ENCODE assay signal across 17 cellular contexts in genomic region chr1:78339490-78339889, GRCh38.
DNase-seq lines count a peak whose midpoint lies in the region; TF ChIP-seq lines count a peak whose summit lies in the region.
"Had no signal": no experiment of that assay in that cellular context is flagged by ENCODE, and none has a peak within 500 bp of the region (broad histone marks: within the 10 kb centered on the region; RNA-seq: fewer than 3 reads in every experiment).

No MANE protein-coding gene starts in this region.

- no peaks in the 10 kb centered on the region for H3K9me3 ChIP-seq in SK-N-SH
- no peaks in the 10 kb centered on the region for H3K9me3 ChIP-seq in fibroblast of lung (ENCODE audit: control insufficient read depth, insufficient read depth, low read depth, low read length)
- H3K9me3 ChIP-seq in SJCRH30 (replicated peaks), result no peaks in the 10 kb centered on the region
- H3K9me3 ChIP-seq in neuronal stem cell (replicated peaks in 1 of 2; ENCODE audit: control insufficient read depth in 2 of 2, insufficient read depth in 1 of 2, low read depth in 1 of 2, low read length in 2 of 2), result no peaks in the 10 kb centered on the region
- H3K9me3 ChIP-seq: A549 had no signal

- peak overlapping the region; percentile 45; the same call in 1 of the 2 replicates for H2AFZ ChIP-seq in SK-N-SH (ENCODE audit: low read depth)
- no peak overlapping the region for H2AFZ ChIP-seq in fibroblast of lung (ENCODE audit: low read length)
- no peak overlapping the region for H2AFZ ChIP-seq in neuronal stem cell (ENCODE audit: low read length)

- no peaks in the 10 kb centered on the region for H3K79me1 ChIP-seq in neuronal stem cell (ENCODE audit: low read depth, low read length)

- H3K36me3 Mint-ChIP-seq in activated naive CD4-positive, alpha-beta T cell treated with anti-CD3 and anti-CD28 coated beads, Interleukin-2, amount 50 U/mL, for 24 hours, result no peaks in the 10 kb centered on the region
- H3K36me3 Mint-ChIP-seq: type B pancreatic cell had no signal

- H3K4me1 ChIP-seq in SK-N-SH (ENCODE audit: control insufficient read depth in 1 of 2, insufficient read depth in 2 of 2, low read depth in 1 of 2, low read length in 1 of 2) (peaks cover 0 to 10% of the 10 kb centered on the region in 2 experiments; a peak in 2 of 4 replicates), fibroblast of lung (ENCODE audit: control insufficient read depth, extremely low read depth, insufficient read depth, low read length) (peaks cover 15% of the 10 kb centered on the region), SJCRH30 (no peaks in the 10 kb centered on the region), neuronal stem cell (ENCODE audit: control insufficient read depth in 2 of 2, insufficient read depth in 1 of 2, low read depth in 1 of 2, low read length in 2 of 2) (no peaks in the 10 kb centered on the region)
- H3K4me1 ChIP-seq: A549 had no signal

- POLR2A ChIA-PET in SK-N-SH (lab: Yijun Ruan, JAX), result no interaction called here

- H3K79me2 ChIP-seq in SK-N-SH (ENCODE audit: insufficient read depth) (no peaks in the 10 kb centered on the region), fibroblast of lung (ENCODE audit: control insufficient read depth, insufficient read depth, low read length) (no peaks in the 10 kb centered on the region)

- H3K36me3 ChIP-seq in SK-N-SH (replicated peaks in 1 of 2; ENCODE audit: control insufficient read depth in 1 of 2, insufficient read depth in 2 of 2, low read length in 1 of 2) (no peaks in the 10 kb centered on the region), fibroblast of lung (ENCODE audit: control insufficient read depth, insufficient read depth, low read length) (no peaks in the 10 kb centered on the region), SJCRH30 (no peaks in the 10 kb centered on the region), neuronal stem cell (replicated peaks in 1 of 2; ENCODE audit: control insufficient read depth in 2 of 2, insufficient read depth in 2 of 2, low read length in 2 of 2) (no peaks in the 10 kb centered on the region)

- H3K27me3 ChIP-seq in SK-N-SH (ENCODE audit: insufficient read depth) (no peaks in the 10 kb centered on the region), fibroblast of lung (ENCODE audit: control insufficient read depth, insufficient read depth, low read length) (no peaks in the 10 kb centered on the region), SJCRH30 (no peaks in the 10 kb centered on the region), neuronal stem cell (ENCODE audit: control insufficient read depth in 3 of 3, insufficient read depth in 3 of 3, low read depth in 1 of 3, low read length in 3 of 3) (no peaks in the 10 kb centered on the region)

- no peak overlapping the region for H4K8ac ChIP-seq in neuronal stem cell (ENCODE audit: low read depth, low read length)

- H2BK120ac ChIP-seq in neuronal stem cell (ENCODE audit: low read depth, low read length), result no peak overlapping the region

- H3K23ac ChIP-seq in neuronal stem cell (ENCODE audit: low read depth, low read length, poor library complexity), result no peak overlapping the region

- H3K4me3 Mint-ChIP-seq in activated naive CD4-positive, alpha-beta T cell treated with anti-CD3 and anti-CD28 coated beads, Interleukin-2, amount 50 U/mL, for 24 hours, result no peak overlapping the region
- H3K4me3 Mint-ChIP-seq: neural crest cell, type B pancreatic cell had no signal

- H3K4me2 ChIP-seq in SK-N-SH, result peak overlapping the region; percentile 62
- H3K4me2 ChIP-seq in fibroblast of lung (ENCODE audit: extremely low read depth, insufficient read depth, low read length), result peak overlapping the region; percentile 9
- no peak overlapping the region for H3K4me2 ChIP-seq in neuronal stem cell (ENCODE audit: insufficient read depth, low read length, poor library complexity, severe bottlenecking)
- H3K4me2 ChIP-seq: A549, KMS-11 had no signal

- no peak overlapping the region for H3K14ac ChIP-seq in neuronal stem cell (ENCODE audit: low read length)

- no peaks in the 10 kb centered on the region for H3K9me2 ChIP-seq in SK-N-SH

- H2AK5ac ChIP-seq in neuronal stem cell (ENCODE audit: low read depth, low read length), result no peak overlapping the region

- TF ChIP-seq EP300 in SK-N-SH (IDR thresholded peaks at IDR 0.05; ENCODE audit: borderline replicate concordance in 1 of 2, low read depth in 1 of 2, low read length in 1 of 2), result no peak; a peak in 1 of 4 replicates

- TF ChIP-seq RAD21 in SK-N-SH (IDR thresholded peaks at IDR 0.05; ENCODE audit: low read length), result no peak

- CTCF ChIA-PET in SK-N-SH (lab: Yijun Ruan, JAX), result no interaction called here

- H4K20me1 ChIP-seq in SK-N-SH (ENCODE audit: insufficient read depth) (no peaks in the 10 kb centered on the region), fibroblast of lung (ENCODE audit: control insufficient read depth, extremely low read depth, insufficient read depth, low read length) (no peaks in the 10 kb centered on the region)

- no peak overlapping the region for H2BK15ac ChIP-seq in neuronal stem cell (ENCODE audit: low read length)

- H3K27ac Mint-ChIP-seq in activated naive CD4-positive, alpha-beta T cell treated with anti-CD3 and anti-CD28 coated beads, Interleukin-2, amount 50 U/mL, for 24 hours, result peak overlapping the region; percentile 48
- H3K27ac Mint-ChIP-seq: type B pancreatic cell had no signal

- no peaks in the 10 kb centered on the region for H3K9me3 Mint-ChIP-seq in activated naive CD4-positive, alpha-beta T cell treated with anti-CD3 and anti-CD28 coated beads, Interleukin-2, amount 50 U/mL, for 24 hours
- H3K9me3 Mint-ChIP-seq: neural crest cell, type B pancreatic cell had no signal

- H2BK12ac ChIP-seq in neuronal stem cell (ENCODE audit: low read length), result no peak overlapping the region

- H3K4ac ChIP-seq in neuronal stem cell (ENCODE audit: low read length), result no peak overlapping the region

- no peak overlapping the region for H3K18ac ChIP-seq in neuronal stem cell (ENCODE audit: low read length)

- no peaks in the 10 kb centered on the region for H3K4me1 Mint-ChIP-seq in activated naive CD4-positive, alpha-beta T cell treated with anti-CD3 and anti-CD28 coated beads, Interleukin-2, amount 50 U/mL, for 24 hours
- H3K4me1 Mint-ChIP-seq: neural crest cell had no signal

- H3K9ac ChIP-seq in SK-N-SH, result peak overlapping the region; percentile 40; the same call in 1 of the 2 replicates
- H3K9ac ChIP-seq in fibroblast of lung (ENCODE audit: insufficient read depth, low read length), result no peak overlapping the region
- no peak overlapping the region for H3K9ac ChIP-seq in neuronal stem cell (ENCODE audit: low read depth, low read length, poor library complexity)
- H3K9ac ChIP-seq: KMS-11 had no signal

- WGBS in SK-N-SH (ENCODE audit: low lambda C conversion rate), result 18% methylated on average over 1 of the region's 1 CpG
- no CpG with 5 or more reads among the region's 1 CpG for WGBS in neuronal stem cell (ENCODE audit: extremely low coverage in 2 of 2, insufficient read length in 2 of 2, insufficient replicate concordance in 1 of 2), 2 donors

- H3K27me3 Mint-ChIP-seq in activated naive CD4-positive, alpha-beta T cell treated with anti-CD3 and anti-CD28 coated beads, Interleukin-2, amount 50 U/mL, for 24 hours, result peaks cover 7% of the 10 kb centered on the region

- DNase-seq in activated naive CD4-positive, alpha-beta T cell treated with anti-CD3 and anti-CD28 coated beads, Interleukin-2, amount 50 U/mL, for 16 hours, result no peak
- DNase-seq in SK-N-SH, result no peak
- DNase-seq in fibroblast of lung (ENCODE audit: low read depth in 2 of 2), result peak in 1 of 2 donors; percentile 86
- DNase-seq in stromal cell of bone marrow (ENCODE audit: low read depth), result peak; percentile 55
- DNase-seq in SJCRH30, result no peak
- no peak for DNase-seq in COR-L47 (lab: John Stamatoyannopoulos, UW)
- no peak for DNase-seq in neuronal stem cell (ENCODE audit: low spot score)
- DNase-seq: activated CD4-positive, alpha-beta T cell treated with anti-CD3 and anti-CD28 coated beads, Interleukin-2, amount 50 U/mL, for 1 hour; activated gamma-delta T cell treated with Interleukin-2 at 50 U/mL for 16 hours; head of caudate nucleus; NCI-H2081 treated with DMSO at 0.1 percent for 48 hours; stimulated activated CD4-positive, alpha-beta T cell treated with anti-CD3 and anti-CD28 coated beads, Interleukin-12 subunit alpha, Interleukin-12 subunit beta, amount 100 ng/mL, for 4 hours had no signal

- H3F3A ChIP-seq in SK-N-SH (replicated peaks; ENCODE audit: insufficient read depth), result peaks cover 34% of the 10 kb centered on the region

- H3K27ac ChIP-seq in SK-N-SH (ENCODE audit: low read depth in 2 of 2, low read length in 1 of 2) (peak overlapping the region; percentile 31 to 96; a peak in 3 of 4 replicates), fibroblast of lung (ENCODE audit: insufficient read depth, low read length) (peak overlapping the region; percentile 64), SJCRH30 (no peak overlapping the region), neuronal stem cell (replicated peaks; ENCODE audit: low read length) (no peak overlapping the region)
- H3K27ac ChIP-seq: A549, KMS-11 had no signal

- no peak for TF ChIP-seq CTCF in SK-N-SH (IDR thresholded peaks at IDR 0.05)
- no peak for TF ChIP-seq CTCF in fibroblast of lung (conservative IDR thresholded peaks at IDR 0.05 in 1 of 2, IDR thresholded peaks at IDR 0.05 in 1 of 2; ENCODE audit: low read depth in 1 of 2, low read length in 2 of 2)

- no peak overlapping the region for H2BK5ac ChIP-seq in neuronal stem cell (ENCODE audit: low read length)

- no peak overlapping the region for H3K4me3 ChIP-seq in SK-N-SH (ENCODE audit: low read depth in 2 of 2, low read length in 1 of 2)
- no peak overlapping the region for H3K4me3 ChIP-seq in fibroblast of lung (replicated peaks in 1 of 4; ENCODE audit: control extremely low read depth in 1 of 4, insufficient read depth in 1 of 4, low read depth in 3 of 4, low read length in 4 of 4)
- no peak overlapping the region for H3K4me3 ChIP-seq in SJCRH30
- no peak overlapping the region for H3K4me3 ChIP-seq in neuronal stem cell (ENCODE audit: low read length in 2 of 2)
- H3K4me3 ChIP-seq: A549 had no signal

- no peak overlapping the region for H4K91ac ChIP-seq in neuronal stem cell (ENCODE audit: low read depth, low read length, poor library complexity)

TF ChIP-seq in SK-N-SH, 30 proteins besides CTCF, POLR2A, EP300 and RAD21 (continues in another document):
- 0 out of 2 replicates have a peak, but pooled peaks have one; percentile 39 for TF ChIP-seq JUND (IDR thresholded peaks at IDR 0.05)
- TF ChIP-seq FOXM1 (IDR thresholded peaks at IDR 0.05; ENCODE audit: low read depth), result no peak
- 0 out of 2 replicates have a peak, but pooled peaks have one; percentile 8 for TF ChIP-seq SIN3A (IDR thresholded peaks at IDR 0.05; ENCODE audit: borderline replicate concordance, low read depth, low read length)
- no peak for TF ChIP-seq NFIC (IDR thresholded peaks at IDR 0.05; ENCODE audit: borderline replicate concordance)
- peak; percentile 17; the same call in 1 of the 2 replicates for TF ChIP-seq RXRA (IDR thresholded peaks at IDR 0.05; ENCODE audit: borderline replicate concordance, low read depth)
- TF ChIP-seq MEF2A (IDR thresholded peaks at IDR 0.05; ENCODE audit: borderline replicate concordance, low read depth), result no peak

Comparison
In these comparisons a context has a peak if more than half of its experiments do, and no peak if none do; other contexts are left out.
1. H3K27ac ChIP-seq: peak in SK-N-SH (2 of 2) and fibroblast of lung (single experiment); none in SJCRH30 (single experiment) and neuronal stem cell (single experiment).